ENCODE assay signal across 12 cellular contexts in the genomic region with DNA sequence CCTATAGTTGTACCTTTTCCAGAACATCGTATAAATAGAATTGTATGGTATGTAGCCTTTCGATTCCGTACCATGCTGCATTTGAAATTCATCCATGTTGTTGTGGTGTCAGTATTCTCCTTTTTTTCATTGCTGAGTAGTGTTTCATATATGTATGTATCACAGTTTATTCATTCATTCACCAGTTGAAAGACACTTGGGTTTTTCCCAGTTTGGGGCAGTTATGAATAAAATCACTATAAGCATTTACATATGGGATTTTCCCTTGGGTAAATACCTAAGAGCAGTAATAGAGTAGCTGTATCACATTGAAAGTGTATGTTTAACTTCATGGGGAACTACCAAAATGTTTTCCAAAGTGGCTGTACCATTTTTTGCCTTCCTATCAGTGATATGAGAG. TPM values are rescaled to one million over a fixed set of nuclear protein-coding genes. Genes with fewer than 3 reads are reported as not detected.
DNase-seq lines count a peak whose midpoint lies in the region; ATAC-seq and FAIRE-seq lines count a peak whose summit lies in the region.
"Had no signal": no experiment of that assay in that cellular context is flagged by ENCODE, and none has a peak within 500 bp of the region (broad histone marks: within the 10 kb centered on the region; RNA-seq: fewer than 3 reads in every experiment).

No MANE protein-coding gene starts in this region.

- peaks cover 3% of the 10 kb centered on the region for H3K4me1 Mint-ChIP-seq in activated CD8-positive, alpha-beta memory T cell treated with anti-CD3 and anti-CD28 coated beads, Interleukin-2, amount 10 ng/mL, durations not matched to agents 7 days and 5 days
- H3K4me1 Mint-ChIP-seq: CD4-positive, CD25-positive, alpha-beta regulatory T cell had no signal

- CTCF ChIA-PET in activated CD8-positive, alpha-beta memory T cell treated with anti-CD3 and anti-CD28 coated beads, Interleukin-2, amount 10 ng/mL, durations not matched to agents 7 days and 5 days (lab: Charles Lee): no interaction called here

- no peaks in the 10 kb centered on the region for H3K9me3 Mint-ChIP-seq in activated CD8-positive, alpha-beta memory T cell treated with anti-CD3 and anti-CD28 coated beads, Interleukin-2, amount 10 ng/mL, durations not matched to agents 7 days and 5 days (ENCODE audit: low read depth)

- H3K4me1 ChIP-seq in small intestine (ENCODE audit: control insufficient read depth in 2 of 2, insufficient read depth in 1 of 2, low read depth in 1 of 2, low read length in 1 of 2): no peaks in the 10 kb centered on the region

- H3K9me3 ChIP-seq in small intestine (ENCODE audit: control insufficient read depth, low read depth): no peaks in the 10 kb centered on the region

- ATAC-seq in GM19395 (IDR thresholded peaks at IDR 0.05; ENCODE audit: unreplicated experiment) (peak; percentile 92), HG02798 (IDR thresholded peaks at IDR 0.05; ENCODE audit: poor library complexity, unreplicated experiment) (peak; percentile 96), HG03521 (IDR thresholded peaks at IDR 0.05; ENCODE audit: unreplicated experiment) (peak; percentile 54)
- ATAC-seq in activated CD8-positive, alpha-beta memory T cell treated with anti-CD3 and anti-CD28 coated beads, Interleukin-2, amount 10 ng/mL, durations not matched to agents 7 days and 5 days: no peak

- peaks cover 0 to 2% of the 10 kb centered on the region in 2 donors for H3K36me3 ChIP-seq in small intestine (ENCODE audit: control insufficient read depth in 2 of 2, insufficient read depth in 2 of 2, low read length in 2 of 2)

- no peak overlapping the region for H3K4me3 Mint-ChIP-seq in activated CD8-positive, alpha-beta memory T cell treated with anti-CD3 and anti-CD28 coated beads, Interleukin-2, amount 10 ng/mL, durations not matched to agents 7 days and 5 days
- H3K4me3 Mint-ChIP-seq: CD4-positive, CD25-positive, alpha-beta regulatory T cell had no signal

- no peak overlapping the region for H3K4me3 ChIP-seq in small intestine (ENCODE audit: low read depth in 1 of 2, low read length in 2 of 2)
- H3K4me3 ChIP-seq: dorsolateral prefrontal cortex, lung had no signal

- H3K27me3 ChIP-seq in small intestine (ENCODE audit: control insufficient read depth in 2 of 2, insufficient read depth in 2 of 2, low read length in 2 of 2): no peaks in the 10 kb centered on the region
- H3K27me3 ChIP-seq: dorsolateral prefrontal cortex had no signal

- no peaks in the 10 kb centered on the region for H3K27me3 Mint-ChIP-seq in activated CD8-positive, alpha-beta memory T cell treated with anti-CD3 and anti-CD28 coated beads, Interleukin-2, amount 10 ng/mL, durations not matched to agents 7 days and 5 days
- H3K27me3 Mint-ChIP-seq: CD4-positive, CD25-positive, alpha-beta regulatory T cell had no signal

- no peak overlapping the region for H3K27ac Mint-ChIP-seq in activated CD8-positive, alpha-beta memory T cell treated with anti-CD3 and anti-CD28 coated beads, Interleukin-2, amount 10 ng/mL, durations not matched to agents 7 days and 5 days
- H3K27ac Mint-ChIP-seq: CD4-positive, CD25-positive, alpha-beta regulatory T cell had no signal

- no peak overlapping the region for H3K27ac ChIP-seq in small intestine (ENCODE audit: low read depth in 1 of 2, low read length in 1 of 2)
- H3K27ac ChIP-seq: dorsolateral prefrontal cortex had no signal

- FAIRE-seq in GM18507 (lab: Jason Lieb, UNC): peak; percentile 85
- no peak for FAIRE-seq in small intestine (lab: Jason Lieb, UNC)

- 83 to 92% (median 89%) methylated on average over 3 of the region's 3 CpGs for WGBS in small intestine, 3 donors

- peaks cover 6% of the 10 kb centered on the region for H3K36me3 Mint-ChIP-seq in activated CD8-positive, alpha-beta memory T cell treated with anti-CD3 and anti-CD28 coated beads, Interleukin-2, amount 10 ng/mL, durations not matched to agents 7 days and 5 days
- H3K36me3 Mint-ChIP-seq: CD4-positive, CD25-positive, alpha-beta regulatory T cell had no signal

- no peak for DNase-seq in GM18507 (ENCODE audit: extremely low spot score, insufficient read length, low read depth)
- DNase-seq in AG08395 (ENCODE audit: low spot score): no peak
- DNase-seq in small intestine: no peak
- no peak for DNase-seq in activated CD8-positive, alpha-beta memory T cell treated with anti-CD3 and anti-CD28 coated beads, Interleukin-2, amount 10 ng/mL, durations not matched to agents 7 days and 5 days
- DNase-seq in EL: no peak
- DNase-seq: activated CD4-positive, CD25-positive, alpha-beta regulatory T cell; CD4-positive, CD25-positive, alpha-beta regulatory T cell; dorsolateral prefrontal cortex had no signal

RNA-seq across cellular contexts. Expression of a gene that starts 16.1 kb away (rescaled TPM):
- 1 to 10 TPM in 2 of 3 donors, under 1 TPM in 1; 0.67 to 4.1 (median 1.4) TPM for polyA plus RNA-seq in small intestine
- 10 to 100 TPM; 11.8 to 16.4 TPM for total RNA-seq in activated CD8-positive, alpha-beta memory T cell treated with anti-CD3 and anti-CD28 coated beads, Interleukin-2, amount 10 ng/mL, durations not matched to agents 7 days and 5 days
